Comparison of ENCODE assay signal across 20 cellular contexts in the genomic region with DNA sequence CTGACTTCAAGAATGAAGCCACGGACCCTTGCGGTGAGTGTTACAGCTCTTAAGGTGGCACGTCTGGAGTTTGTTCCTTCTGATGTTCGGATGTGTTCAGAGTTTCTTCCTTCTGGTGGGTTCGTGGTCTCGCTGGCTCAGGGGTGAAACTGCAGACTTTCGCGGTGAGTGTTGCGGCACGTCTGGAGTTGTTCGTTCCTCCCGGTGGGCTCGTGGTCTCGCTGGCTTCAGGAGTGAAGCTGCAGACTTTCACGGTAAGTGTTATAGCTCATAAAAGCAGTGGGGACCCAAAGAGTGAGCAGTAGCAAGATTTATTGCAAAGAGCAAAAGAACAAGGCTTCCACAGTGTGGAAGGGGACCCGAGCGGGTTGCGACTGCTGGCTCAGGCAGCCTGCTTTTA. TPM values are rescaled to one million over a fixed set of nuclear protein-coding genes. Genes with fewer than 3 reads are reported as not detected.
"Had no signal": no experiment of that assay in that cellular context is flagged by ENCODE, and none has a peak within 500 bp of the region (broad histone marks: within the 10 kb centered on the region; RNA-seq: fewer than 3 reads in every experiment).

No MANE protein-coding gene starts in this region.

RNA-seq across cellular contexts. Expression of a gene that starts 36.2 kb away (rescaled TPM):
- total RNA-seq: activated B cell treated with CpG ODN at 0.5 μM for 24 hours; activated CD4-positive, alpha-beta memory T cell treated with anti-CD3 and anti-CD28 coated beads for 36 hours; activated CD4-positive, alpha-beta T cell treated with anti-CD3 and anti-CD28 coated beads, Interleukin-2, amount 10 ng/mL, durations not matched to agents 24 days and 14 days; activated CD8-positive, alpha-beta memory T cell treated with anti-CD3 and anti-CD28 coated beads for 36 hours; activated CD8-positive, alpha-beta T cell treated with anti-CD3 and anti-CD28 coated beads for 36 hours; activated naive CD4-positive, alpha-beta T cell treated with anti-CD3 and anti-CD28 coated beads for 36 hours; activated naive CD4-positive, alpha-beta T cell treated with anti-CD3 and anti-CD28 coated beads, Interleukin-2, amount 50 U/mL, for 72 hours; activated naive CD8-positive, alpha-beta T cell treated with anti-CD3 and anti-CD28 coated beads for 36 hours; activated T-cell treated with anti-CD3 and anti-CD28 coated beads, Interleukin-2, amount 50 U/mL, for 4 hours; activated T-cell treated with anti-CD3 and anti-CD28 coated beads, Interleukin-2, amount 50 U/mL, for 72 hours; activated T-helper 1 cell treated with anti-CD3 and anti-CD28 coated beads, Interleukin-12 subunit alpha, Interleukin-12 subunit beta, Interleukin-2, Interleukin-4 antibody, amounts not matched to agents 30 ng/mL and 10 ng/mL and 1 ng/mL, durations not matched to agents 14 hours and 24 hours and 36 hours; aorta; astrocyte; body of pancreas; breast epithelium; cardiac septum; T-cell; T-helper 1 cell treated with Interleukin-12 subunit alpha and Interleukin-12 subunit beta and Interleukin-4 antibody, amounts not matched to agents 30 ng/mL and 1 ng/mL, for 36 hours; T-helper 17 cell; T-helper 2 cell treated with Interferon-gamma antibody and Interleukin-4, amounts not matched to agents 100 ng/mL and 5 ng/mL, for 36 hours had no signal
- polyA plus RNA-seq: aorta had no signal
